ENCODE assay signal across 8 cellular contexts in genomic region chr1:155017021-155017945, GRCh38. TPM values are rescaled to one million over a fixed set of nuclear protein-coding genes. Genes with fewer than 3 reads are reported as not detected.
DNase-seq lines count a peak whose midpoint lies in the region; ATAC-seq and TF ChIP-seq lines count a peak whose summit lies in the region.

No MANE protein-coding gene starts in this region.

- peak; percentile 100 for TF ChIP-seq CTCF in Loucy (conservative IDR thresholded peaks at IDR 0.05; ENCODE audit: low read length)
- peak; percentile 86 for TF ChIP-seq CTCF in SK-N-SH (IDR thresholded peaks at IDR 0.05)
- TF ChIP-seq CTCF in glutamatergic neuron (IDR thresholded peaks at IDR 0.05; ENCODE audit: partially characterized antibody, unreplicated experiment) = peak; percentile 93
- peak; percentile 100 for TF ChIP-seq CTCF in osteocyte (IDR thresholded peaks at IDR 0.05)
- TF ChIP-seq CTCF in testis (IDR thresholded peaks at IDR 0.05) = peak; percentile 83 to 93 (median 90)

- TF ChIP-seq EP300 in SK-N-SH (IDR thresholded peaks at IDR 0.05; ENCODE audit: borderline replicate concordance in 1 of 2, low read depth in 1 of 2, low read length in 1 of 2) = no peak

- peak; percentile 56 for ATAC-seq in GM21825 (IDR thresholded peaks at IDR 0.05; ENCODE audit: unreplicated experiment)

- intact Hi-C loops in testis (cut with DNase I; ENCODE audit: low total_unique reads) = no loop called here

- peaks cover 66% of the 10 kb centered on the region for H3K4me1 Mint-ChIP-seq in activated naive CD4-positive, alpha-beta T cell treated with anti-CD3 and anti-CD28 coated beads, Interleukin-2, amount 50 U/mL, for 24 hours
- H3K4me1 Mint-ChIP-seq in glutamatergic neuron (ENCODE audit: low read depth, unreplicated experiment) (peaks cover 19% of the 10 kb centered on the region), osteocyte (ENCODE audit: unreplicated experiment) (peaks cover 37% of the 10 kb centered on the region)

- H2AFZ ChIP-seq in Loucy (ENCODE audit: low read length) (peak overlapping the region; percentile 36; the same call in 1 of the 2 replicates), SK-N-SH (ENCODE audit: low read depth) (no peak overlapping the region)

- peaks cover 2% of the 10 kb centered on the region for H3K36me3 Mint-ChIP-seq in activated naive CD4-positive, alpha-beta T cell treated with anti-CD3 and anti-CD28 coated beads, Interleukin-2, amount 50 U/mL, for 24 hours
- H3K36me3 Mint-ChIP-seq in glutamatergic neuron (ENCODE audit: unreplicated experiment) = no peaks in the 10 kb centered on the region
- H3K36me3 Mint-ChIP-seq in osteocyte (ENCODE audit: unreplicated experiment) = no peaks in the 10 kb centered on the region

- H3K27me3 Mint-ChIP-seq in activated naive CD4-positive, alpha-beta T cell treated with anti-CD3 and anti-CD28 coated beads, Interleukin-2, amount 50 U/mL, for 24 hours = no peaks in the 10 kb centered on the region
- H3K27me3 Mint-ChIP-seq in glutamatergic neuron (ENCODE audit: unreplicated experiment) (peaks cover 12% of the 10 kb centered on the region), osteocyte (ENCODE audit: unreplicated experiment) (no peaks in the 10 kb centered on the region)

- H3K27ac ChIP-seq in SK-N-SH (ENCODE audit: low read depth in 2 of 2, low read length in 1 of 2) (no peak overlapping the region), testis (peak overlapping the region; percentile 74 to 91)

- H3F3A ChIP-seq in Loucy (ENCODE audit: low read depth) (no peaks in the 10 kb centered on the region), SK-N-SH (replicated peaks; ENCODE audit: insufficient read depth) (peaks cover 6% of the 10 kb centered on the region)

- no peak for TF ChIP-seq POLR2A in testis (IDR thresholded peaks at IDR 0.05)

- H3K9me2 ChIP-seq in Loucy (replicated peaks; ENCODE audit: low read depth, low read length) (no peaks in the 10 kb centered on the region), SK-N-SH (no peaks in the 10 kb centered on the region)

- H3K27me3 ChIP-seq in Loucy (ENCODE audit: insufficient read depth, low read length, poor library complexity, severe bottlenecking) = no peaks in the 10 kb centered on the region
- H3K27me3 ChIP-seq in SK-N-SH (ENCODE audit: insufficient read depth) = no peaks in the 10 kb centered on the region
- no peaks in the 10 kb centered on the region for H3K27me3 ChIP-seq in testis

- 29% methylated on average over 18 of the region's 49 CpGs for WGBS in SK-N-SH (ENCODE audit: low lambda C conversion rate)
- WGBS in testis, 2 donors = 5 to 12% methylated on average over 20 to 49 of the region's 49 CpGs

- H3K4me3 Mint-ChIP-seq in activated naive CD4-positive, alpha-beta T cell treated with anti-CD3 and anti-CD28 coated beads, Interleukin-2, amount 50 U/mL, for 24 hours = peak overlapping the region; percentile 73
- H3K4me3 Mint-ChIP-seq in glutamatergic neuron (ENCODE audit: unreplicated experiment) (peak overlapping the region; percentile 72), osteocyte (ENCODE audit: unreplicated experiment) (peak overlapping the region; percentile 40)

- H3K4me2 ChIP-seq in Loucy (ENCODE audit: low read depth, low read length, poor library complexity, severe bottlenecking) = peak overlapping the region; percentile 85
- H3K4me2 ChIP-seq in SK-N-SH = peak overlapping the region; percentile 45; the same call in 1 of the 2 replicates

- TF ChIP-seq RAD21 in SK-N-SH (IDR thresholded peaks at IDR 0.05; ENCODE audit: low read length) = peak; percentile 67

- DNase-seq in Daoy (ENCODE audit: low read depth) = peak; percentile 98
- peak; percentile 93 for DNase-seq in SK-N-SH
- peak; percentile 93 for DNase-seq in glutamatergic neuron
- DNase-seq in osteocyte (ENCODE audit: extremely low spot score, unreplicated experiment) = peak; percentile 97
- peak; percentile 83 for DNase-seq in testis

- H3K4me3 ChIP-seq in Loucy (ENCODE audit: low read length, poor library complexity, severe bottlenecking) (peak overlapping the region; percentile 59), SK-N-SH (ENCODE audit: low read depth in 2 of 2, low read length in 1 of 2) (peak overlapping the region; percentile 20 to 51; a peak in 2 of 4 replicates), testis (peak overlapping the region; percentile 47 to 58)

- H3K9ac ChIP-seq in Loucy (ENCODE audit: low read depth, low read length, poor library complexity, severe bottlenecking) = peak overlapping the region; percentile 60
- H3K9ac ChIP-seq in SK-N-SH = no peak overlapping the region

- H3K4me1 ChIP-seq in Loucy (ENCODE audit: insufficient read depth, low read length, poor library complexity, severe bottlenecking) = peaks cover 27% of the 10 kb centered on the region
- H3K4me1 ChIP-seq in SK-N-SH (ENCODE audit: control insufficient read depth in 1 of 2, insufficient read depth in 2 of 2, low read depth in 1 of 2, low read length in 1 of 2) = peaks cover 0 to 7% of the 10 kb centered on the region in 2 experiments; a peak in 1 of 4 replicates
- H3K4me1 ChIP-seq in testis = peaks cover 14% of the 10 kb centered on the region

- CTCF ChIA-PET in SK-N-SH (lab: Yijun Ruan, JAX) = interaction anchor here (0.6 to 9.3 kb wide), 47 partner anchors 8 to 461 kb away, joined by 3 to 149 read pairs (median 6); partner anchors contain the start of genes ADAM15, CKS1B, DCST1 and DCST2

- no peaks in the 10 kb centered on the region for H3K9me3 Mint-ChIP-seq in activated naive CD4-positive, alpha-beta T cell treated with anti-CD3 and anti-CD28 coated beads, Interleukin-2, amount 50 U/mL, for 24 hours
- H3K9me3 Mint-ChIP-seq in glutamatergic neuron (ENCODE audit: unreplicated experiment) (peaks cover 12% of the 10 kb centered on the region), osteocyte (ENCODE audit: unreplicated experiment) (no peaks in the 10 kb centered on the region)

- peak overlapping the region; percentile 51 for H3K27ac Mint-ChIP-seq in activated naive CD4-positive, alpha-beta T cell treated with anti-CD3 and anti-CD28 coated beads, Interleukin-2, amount 50 U/mL, for 24 hours
- H3K27ac Mint-ChIP-seq in glutamatergic neuron (ENCODE audit: unreplicated experiment) = peak overlapping the region; percentile 92
- peak overlapping the region; percentile 88 for H3K27ac Mint-ChIP-seq in osteocyte (ENCODE audit: unreplicated experiment)

- H3K79me2 ChIP-seq in Loucy (ENCODE audit: insufficient read depth, low read length) = no peaks in the 10 kb centered on the region
- no peaks in the 10 kb centered on the region for H3K79me2 ChIP-seq in SK-N-SH (ENCODE audit: insufficient read depth)

- H3K36me3 ChIP-seq in Loucy (ENCODE audit: insufficient read depth, low read length) (no peaks in the 10 kb centered on the region), SK-N-SH (replicated peaks in 1 of 2; ENCODE audit: control insufficient read depth in 1 of 2, insufficient read depth in 2 of 2, low read length in 1 of 2) (peaks cover 0 to 22% of the 10 kb centered on the region in 2 experiments), testis (ENCODE audit: low read depth, missing control alignments) (no peaks in the 10 kb centered on the region)

- no peaks in the 10 kb centered on the region for H4K20me1 ChIP-seq in Loucy (ENCODE audit: insufficient read depth, low read length, poor library complexity, severe bottlenecking)
- no peaks in the 10 kb centered on the region for H4K20me1 ChIP-seq in SK-N-SH (ENCODE audit: insufficient read depth)

- POLR2A ChIA-PET in SK-N-SH (lab: Yijun Ruan, JAX) = interaction anchor here (0.6 to 0.9 kb wide), 3 partner anchors 13 to 61 kb away, joined by 3 to 4 read pairs (median 3); partner anchors contain the start of genes PBXIP1 and PYGO2

- no peaks in the 10 kb centered on the region for H3K9me3 ChIP-seq in Loucy (ENCODE audit: insufficient read depth, low read depth, low read length)
- H3K9me3 ChIP-seq in SK-N-SH = no peaks in the 10 kb centered on the region
- no peaks in the 10 kb centered on the region for H3K9me3 ChIP-seq in testis

RNA-seq across cellular contexts. Expression of gene ZBTB7B, which starts 14.7 kb away (rescaled TPM):
- total RNA-seq in Daoy (2014; rRNA removed; shearing (Covaris generic)) = 11.7 and 14.8 TPM in 2 replicates
- polyA plus RNA-seq in SK-N-SH (2012; rRNA removed) (15.7 and 22.1 TPM in 2 replicates), testis (ENCODE audit: insufficient read depth, low read depth, low replicate concordance) (18.6 TPM)
- 5.6 and 9.5 TPM in 2 replicates for polyA plus RNA-seq in SK-N-SH (2012; cell fraction: cytosol; rRNA removed)
- polyA plus RNA-seq in SK-N-SH (2012; cell fraction: nucleus; rRNA removed) = 51.6 and 52.3 TPM in 2 replicates
- total RNA-seq in glutamatergic neuron (ENCODE audit: unreplicated experiment) (8.1 TPM), osteocyte (34.4 and 37.8 TPM in 2 replicates), testis (10 to 100 TPM; 21.1 to 22.4 TPM)

RNA-seq across cellular contexts. Expression of gene DCST2, which starts 16.3 kb away (rescaled TPM):
- not detected in 2 replicates for total RNA-seq in Daoy (2014; rRNA removed; shearing (Covaris generic))
- 0.76 and 1.1 TPM in 2 replicates for polyA plus RNA-seq in SK-N-SH (2012; rRNA removed)
- 0.13 and 0.31 TPM in 2 replicates for polyA plus RNA-seq in SK-N-SH (2012; cell fraction: cytosol; rRNA removed)
- 8.7 and 9.6 TPM in 2 replicates for polyA plus RNA-seq in SK-N-SH (2012; cell fraction: nucleus; rRNA removed)
- total RNA-seq in glutamatergic neuron (ENCODE audit: unreplicated experiment) = 0.64 TPM
- total RNA-seq in osteocyte = 0.75 and 1.0 TPM in 2 replicates
- 10 to 100 TPM in 1 of 2 donors, 1 to 10 TPM in 1; 9.9 to 14.4 TPM for total RNA-seq in testis
- 20.4 TPM for polyA plus RNA-seq in testis (ENCODE audit: insufficient read depth, low read depth, low replicate concordance)

RNA-seq across cellular contexts. Expression of gene DCST1, which starts 16.3 kb away (rescaled TPM):
- total RNA-seq in Daoy (2014; rRNA removed; shearing (Covaris generic)) = not detected in 2 replicates
- not detected in 2 replicates for polyA plus RNA-seq in SK-N-SH (2012; rRNA removed)
- not detected in 2 replicates for polyA plus RNA-seq in SK-N-SH (2012; cell fraction: cytosol; rRNA removed)
- polyA plus RNA-seq in SK-N-SH (2012; cell fraction: nucleus; rRNA removed) = 0.06 and 0.16 TPM in 2 replicates
- total RNA-seq in glutamatergic neuron (ENCODE audit: unreplicated experiment) = not detected
- total RNA-seq in osteocyte = not detected in 2 replicates
- 1 to 10 TPM; 4.5 to 9.4 TPM for total RNA-seq in testis
- 15.2 TPM for polyA plus RNA-seq in testis (ENCODE audit: insufficient read depth, low read depth, low replicate concordance)

RNA-seq across cellular contexts. Expression of gene LENEP, which starts 23.9 kb away (rescaled TPM):
- total RNA-seq in Daoy (2014; rRNA removed; shearing (Covaris generic)) = not detected in 2 replicates
- polyA plus RNA-seq in SK-N-SH (2012; rRNA removed) (0.26 TPM in 1 of 2 replicates, not detected in the other), testis (ENCODE audit: insufficient read depth, low read depth, low replicate concordance) (not detected)
- not detected in 2 replicates for polyA plus RNA-seq in SK-N-SH (2012; cell fraction: cytosol; rRNA removed)
- 0.13 and 0.40 TPM in 2 replicates for polyA plus RNA-seq in SK-N-SH (2012; cell fraction: nucleus; rRNA removed)
- total RNA-seq in glutamatergic neuron (ENCODE audit: unreplicated experiment) (1.3 TPM), osteocyte (not detected in 2 replicates), testis (1 to 10 TPM in 1 of 2 donors, not detected in 1; 1.1 TPM)

RNA-seq across cellular contexts. Expression of gene ADAM15, which starts 33.8 kb away (rescaled TPM):
- 44.5 and 46.2 TPM in 2 replicates for total RNA-seq in Daoy (2014; rRNA removed; shearing (Covaris generic))
- 60.1 and 64.1 TPM in 2 replicates for polyA plus RNA-seq in SK-N-SH (2012; rRNA removed)
- 20.4 and 37.5 TPM in 2 replicates for polyA plus RNA-seq in SK-N-SH (2012; cell fraction: cytosol; rRNA removed)
- polyA plus RNA-seq in SK-N-SH (2012; cell fraction: nucleus; rRNA removed) = 106 and 138 TPM in 2 replicates
- 7.6 TPM for total RNA-seq in glutamatergic neuron (ENCODE audit: unreplicated experiment)
- 88.4 and 89.4 TPM in 2 replicates for total RNA-seq in osteocyte
- 10 to 100 TPM; 30.7 to 34.5 TPM for total RNA-seq in testis
- 42.6 TPM for polyA plus RNA-seq in testis (ENCODE audit: insufficient read depth, low read depth, low replicate concordance)

Comparison
In these comparisons a context has a peak if more than half of its experiments do, and no peak if none do; other contexts are left out.
1. H3K27ac ChIP-seq: peak in testis (2 of 2); none in SK-N-SH (0 of 2).
2. Peak in every context shown above with its lines, with median percentiles within 50 percentile points of each other: DNase-seq, H3K4me3 ChIP-seq, CTCF ChIP-seq, H3K27ac Mint-ChIP-seq and H3K4me3 Mint-ChIP-seq.